24 cellular contexts compared by ENCODE assay signal in the genomic region with DNA sequence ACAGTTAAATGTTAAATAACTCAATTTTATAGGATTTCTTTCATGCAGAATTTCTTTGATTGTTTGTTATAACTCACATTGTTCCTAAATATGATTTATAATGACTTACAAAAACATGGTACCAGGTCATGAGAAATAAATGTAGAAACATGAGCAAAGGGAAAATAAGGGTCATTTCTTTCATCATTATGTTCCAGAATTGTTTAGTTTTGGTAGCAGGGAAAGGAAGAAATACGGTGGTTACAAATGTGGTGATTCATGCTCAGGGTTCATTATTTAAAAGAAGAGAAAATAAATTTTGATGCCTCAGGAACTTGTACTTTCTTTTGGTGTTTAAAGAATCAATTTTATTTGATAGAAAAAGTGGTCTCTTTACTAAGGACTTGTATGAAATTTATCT. TPM values are rescaled to one million over a fixed set of nuclear protein-coding genes. Genes with fewer than 3 reads are reported as not detected.
"Had no signal": no experiment of that assay in that cellular context is flagged by ENCODE, and none has a peak within 500 bp of the region (broad histone marks: within the 10 kb centered on the region; RNA-seq: fewer than 3 reads in every experiment).

No MANE protein-coding gene starts in this region.

- DNase-seq: activated CD4-positive, alpha-beta memory T cell treated with anti-CD3 and anti-CD28 coated beads, Interleukin-2, amount 10 ng/mL, durations not matched to agents 7 days and 5 days; activated CD4-positive, alpha-beta T cell treated with anti-CD3 and anti-CD28 coated beads, Interleukin-2, amount 10 ng/mL, durations not matched to agents 7 days and 5 days; activated CD4-positive, CD25-positive, alpha-beta regulatory T cell treated with anti-CD3 and anti-CD28 coated beads, Interleukin-2, amount 50 U/mL, for 72 hours; activated CD8-positive, alpha-beta memory T cell treated with anti-CD3 and anti-CD28 coated beads, Interleukin-2, amount 50 U/mL, for 48 hours; activated T-cell treated with anti-CD3 and anti-CD28 coated beads, Interleukin-2, amount 50 U/mL, for 24 hours; amniotic stem cell; brain microvascular endothelial cell; dorsolateral prefrontal cortex; effector memory CD4-positive, alpha-beta T cell; kidney; left colon; natural killer cell; right cardiac atrium; stimulated activated CD4-positive, alpha-beta T cell treated with anti-CD3 and anti-CD28 coated beads, Interleukin-2, amount 100 ng/mL, for 48 hours; stimulated activated naive CD8-positive, alpha-beta T cell treated with anti-CD3 and anti-CD28 coated beads, Interleukin-15, Interleukin-2, amounts not matched to agents 100 U/mL and 50 U/mL, for 24 hours; T-helper 2 cell; testis; transverse colon had no signal

- H3K4me1 ChIP-seq: testis had no signal

- ATAC-seq: activated naive CD4-positive, alpha-beta T cell treated with anti-CD3 and anti-CD28 coated beads, Interleukin-2, amount 50 U/mL, for 72 hours; activated T-helper 17 cell treated with anti-CD3 and anti-CD28 coated beads, Interleukin-2, amount 50 U/mL, for 72 hours; gastroesophageal sphincter; left colon; natural killer cell; right cardiac atrium; stimulated activated naive CD8-positive, alpha-beta T cell treated with anti-CD3 and anti-CD28 coated beads, Interleukin-15, Interleukin-2, amounts not matched to agents 100 U/mL and 50 U/mL, for 24 hours had no signal

- H3K9me3 ChIP-seq: testis had no signal

- H3K4me1 Mint-ChIP-seq: activated CD4-positive, alpha-beta T cell treated with anti-CD3 and anti-CD28 coated beads, Interleukin-2, amount 10 ng/mL, durations not matched to agents 7 days and 5 days; activated T-helper 17 cell treated with anti-CD3 and anti-CD28 coated beads, Interleukin-2, amount 50 U/mL, for 72 hours; natural killer cell had no signal

- H3K4me3 Mint-ChIP-seq: activated CD4-positive, alpha-beta memory T cell treated with anti-CD3 and anti-CD28 coated beads, Interleukin-2, amount 10 ng/mL, durations not matched to agents 7 days and 5 days; activated CD4-positive, alpha-beta T cell treated with anti-CD3 and anti-CD28 coated beads, Interleukin-2, amount 10 ng/mL, durations not matched to agents 7 days and 5 days; activated T-cell treated with anti-CD3 and anti-CD28 coated beads, Interleukin-2, amount 50 U/mL, for 24 hours; activated T-helper 17 cell treated with anti-CD3 and anti-CD28 coated beads, Interleukin-2, amount 50 U/mL, for 72 hours; natural killer cell had no signal

- H3K4me3 ChIP-seq: coronary artery, dorsolateral prefrontal cortex, gastroesophageal sphincter, hepatocyte, testis, transverse colon had no signal

- H3K27ac Mint-ChIP-seq: activated CD4-positive, alpha-beta memory T cell treated with anti-CD3 and anti-CD28 coated beads, Interleukin-2, amount 10 ng/mL, durations not matched to agents 7 days and 5 days; activated CD4-positive, alpha-beta T cell treated with anti-CD3 and anti-CD28 coated beads, Interleukin-2, amount 10 ng/mL, durations not matched to agents 7 days and 5 days; activated naive CD4-positive, alpha-beta T cell treated with anti-CD3 and anti-CD28 coated beads, Interleukin-2, amount 50 U/mL, for 72 hours; activated T-cell treated with anti-CD3 and anti-CD28 coated beads, Interleukin-2, amount 50 U/mL, for 24 hours; activated T-helper 17 cell treated with anti-CD3 and anti-CD28 coated beads, Interleukin-2, amount 50 U/mL, for 72 hours; natural killer cell had no signal

- H3K27me3 ChIP-seq: testis had no signal

- H2AFZ ChIP-seq: hepatocyte had no signal

- H3K36me3 ChIP-seq: brain microvascular endothelial cell, gastroesophageal sphincter, transverse colon had no signal

- H3K27ac ChIP-seq: brain microvascular endothelial cell, coronary artery, dorsolateral prefrontal cortex, gastroesophageal sphincter, hepatocyte, testis, transverse colon had no signal

- H3K4me2 ChIP-seq: hepatocyte had no signal

RNA-seq across cellular contexts. Expression of a gene that starts 4.4 kb away (rescaled TPM):
- total RNA-seq: activated CD4-positive, alpha-beta T cell treated with anti-CD3 and anti-CD28 coated beads, Interleukin-2, amount 10 ng/mL, durations not matched to agents 7 days and 5 days; activated naive CD4-positive, alpha-beta T cell treated with anti-CD3 and anti-CD28 coated beads, Interleukin-2, amount 50 U/mL, for 72 hours; activated T-helper 17 cell treated with anti-CD3 and anti-CD28 coated beads, Interleukin-2, amount 50 U/mL, for 72 hours; cardiac septum; natural killer cell; right cardiac atrium had no signal
- polyA plus RNA-seq: right cardiac atrium had no signal
